ENCODE assay signal across 24 cellular contexts in the genomic region with DNA sequence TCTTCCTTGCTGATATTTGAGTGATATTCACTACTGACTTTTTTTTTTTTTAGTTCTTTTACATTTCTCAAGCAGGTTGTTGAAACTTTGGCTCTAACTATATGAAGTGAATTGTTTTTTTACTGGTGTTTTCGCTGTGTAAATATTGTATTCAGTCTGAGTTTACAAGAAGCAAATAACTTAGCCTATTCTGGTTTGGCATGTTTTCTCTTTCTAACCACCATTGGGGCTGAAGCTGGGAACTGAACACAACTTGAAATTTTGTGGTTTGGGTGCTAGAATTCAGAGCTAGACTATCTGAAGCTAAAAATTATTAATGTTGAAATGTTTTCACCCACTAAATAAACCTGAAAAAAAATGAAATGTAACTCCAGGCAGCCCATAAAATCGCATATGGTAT. TPM values are rescaled to one million over a fixed set of nuclear protein-coding genes. Genes with fewer than 3 reads are reported as not detected.
DNase-seq lines count a peak whose midpoint lies in the region; ATAC-seq, FAIRE-seq and TF ChIP-seq lines count a peak whose summit lies in the region.
"Had no signal": no experiment of that assay in that cellular context is flagged by ENCODE, and none has a peak within 500 bp of the region (broad histone marks: within the 10 kb centered on the region; RNA-seq: fewer than 3 reads in every experiment).

No MANE protein-coding gene starts in this region.

- in situ Hi-C loops in T47D (cut with HindIII; ENCODE audit: low pct_unique_long_range_greater_than_20kb, low sequenced_read_pairs) = no loop called here

- H3K36me3 Mint-ChIP-seq in MCF 10A (ENCODE audit: insufficient read depth, unreplicated experiment) (no peaks in the 10 kb centered on the region), astrocyte (ENCODE audit: low read depth, unreplicated experiment) (no peaks in the 10 kb centered on the region)
- H3K36me3 Mint-ChIP-seq: activated naive CD8-positive, alpha-beta T cell treated with anti-CD3 and anti-CD28 coated beads for 36 hours had no signal

- no peaks in the 10 kb centered on the region for H4K20me1 ChIP-seq in astrocyte (ENCODE audit: insufficient read depth, low read length)

- CTCF ChIA-PET in MCF 10A (lab: Yijun Ruan, JAX) = interaction anchor here (2.1 kb wide), 1 partner anchor 19 kb away, joined by 9 read pairs; no protein-coding TSS in a partner anchor

- BruUV-seq in MCF 10A (replicated peaks; lab: Mats Ljungman, UMichigan) = no TSS peak

- ATAC-seq in left lung (peak; percentile 67), right lobe of liver (no peak), HG03135 (IDR thresholded peaks at IDR 0.05; ENCODE audit: unreplicated experiment) (no peak)
- ATAC-seq: A549; activated T-helper 17 cell treated with anti-CD3 and anti-CD28 coated beads, Interleukin-2, amount 50 U/mL, for 72 hours; upper lobe of right lung had no signal

- no peak for TF ChIP-seq POLR2A in right lobe of liver (IDR thresholded peaks at IDR 0.05)

- H3K4me3 ChIP-seq in astrocyte (ENCODE audit: insufficient read depth, low read depth, low read length) = no peak overlapping the region
- H3K4me3 ChIP-seq in left lung = no peak overlapping the region
- H3K4me3 ChIP-seq in right lobe of liver = no peak overlapping the region
- H3K4me3 ChIP-seq: A549, lung, right atrium auricular region, upper lobe of right lung had no signal

- H3K4me1 Mint-ChIP-seq in MCF 10A (ENCODE audit: insufficient read depth, unreplicated experiment) (no peaks in the 10 kb centered on the region), astrocyte (ENCODE audit: low read depth, unreplicated experiment) (peaks cover 1% of the 10 kb centered on the region)
- H3K4me1 Mint-ChIP-seq: activated T-helper 17 cell treated with anti-CD3 and anti-CD28 coated beads, Interleukin-2, amount 50 U/mL, for 72 hours had no signal

- H3K27ac ChIP-seq in astrocyte (ENCODE audit: low read depth, low read length) (no peak overlapping the region), left lung (no peak overlapping the region), right lobe of liver (no peak overlapping the region)
- H3K27ac ChIP-seq: A549, right atrium auricular region, upper lobe of right lung had no signal

- H3K4me3 Mint-ChIP-seq in MCF 10A (ENCODE audit: unreplicated experiment) (no peak overlapping the region), astrocyte (ENCODE audit: unreplicated experiment) (no peak overlapping the region)
- H3K4me3 Mint-ChIP-seq: activated naive CD8-positive, alpha-beta T cell treated with anti-CD3 and anti-CD28 coated beads for 36 hours; activated T-helper 17 cell treated with anti-CD3 and anti-CD28 coated beads, Interleukin-2, amount 50 U/mL, for 72 hours; CD4-positive, CD25-positive, alpha-beta regulatory T cell; T-helper 1 cell treated with Interleukin-12 subunit alpha and Interleukin-12 subunit beta and Interleukin-4 antibody, amounts not matched to agents 30 μg/mL and 1 μg/mL, for 36 hours had no signal

- H3K4me2 ChIP-seq in astrocyte (ENCODE audit: low read length) = no peak overlapping the region
- H3K4me2 ChIP-seq: A549 had no signal

- H3K4me1 ChIP-seq in astrocyte (ENCODE audit: insufficient read depth, low read length) (no peaks in the 10 kb centered on the region), left lung (peaks cover 0 to 19% of the 10 kb centered on the region in 2 donors), right lobe of liver (no peaks in the 10 kb centered on the region)
- H3K4me1 ChIP-seq: A549, right atrium auricular region, upper lobe of right lung had no signal

- POLR2A ChIA-PET in MCF 10A (lab: Yijun Ruan, JAX) = interaction anchor here (0.5 to 0.7 kb wide), 2 partner anchors 10 to 191 kb away, joined by 3 read pairs; no protein-coding TSS in a partner anchor

- H3K36me3 ChIP-seq in astrocyte (ENCODE audit: insufficient read depth, low read length) (no peaks in the 10 kb centered on the region), left lung (no peaks in the 10 kb centered on the region), right lobe of liver (no peaks in the 10 kb centered on the region)
- H3K36me3 ChIP-seq: right atrium auricular region, upper lobe of right lung had no signal

- WGBS in right lobe of liver (ENCODE audit: insufficient coverage, low coverage, low lambda C conversion rate, missing lambda C conversion rate) = 69% methylated on average over 2 of the region's 2 CpGs

- H3K27ac Mint-ChIP-seq in MCF 10A (ENCODE audit: low read depth, unreplicated experiment) = no peak overlapping the region
- H3K27ac Mint-ChIP-seq in astrocyte (ENCODE audit: unreplicated experiment) = no peak overlapping the region
- H3K27ac Mint-ChIP-seq: activated naive CD8-positive, alpha-beta T cell treated with anti-CD3 and anti-CD28 coated beads for 36 hours; activated T-helper 17 cell treated with anti-CD3 and anti-CD28 coated beads, Interleukin-2, amount 50 U/mL, for 72 hours; CD4-positive, CD25-positive, alpha-beta regulatory T cell; T-helper 1 cell treated with Interleukin-12 subunit alpha and Interleukin-12 subunit beta and Interleukin-4 antibody, amounts not matched to agents 30 μg/mL and 1 μg/mL, for 36 hours had no signal

- TF ChIP-seq CTCF in MCF 10A (IDR thresholded peaks at IDR 0.05; ENCODE audit: unreplicated experiment) = no peak
- TF ChIP-seq CTCF in astrocyte (IDR thresholded peaks at IDR 0.05; ENCODE audit: insufficient read depth, low read depth, low read length) = no peak
- no peak for TF ChIP-seq CTCF in left lung (IDR thresholded peaks at IDR 0.05)
- TF ChIP-seq CTCF in right lobe of liver (IDR thresholded peaks at IDR 0.05) = no peak

- H3K9ac ChIP-seq in astrocyte (ENCODE audit: low read length) = no peak overlapping the region

- H3K27me3 Mint-ChIP-seq in MCF 10A (ENCODE audit: insufficient read depth, unreplicated experiment) (no peaks in the 10 kb centered on the region), astrocyte (ENCODE audit: low read depth, unreplicated experiment) (peaks cover 2% of the 10 kb centered on the region)
- H3K27me3 Mint-ChIP-seq: activated naive CD8-positive, alpha-beta T cell treated with anti-CD3 and anti-CD28 coated beads for 36 hours; activated T-helper 17 cell treated with anti-CD3 and anti-CD28 coated beads, Interleukin-2, amount 50 U/mL, for 72 hours; CD4-positive, CD25-positive, alpha-beta regulatory T cell had no signal

- no peaks in the 10 kb centered on the region for H3K27me3 ChIP-seq in astrocyte (ENCODE audit: insufficient read depth, low read length)
- no peaks in the 10 kb centered on the region for H3K27me3 ChIP-seq in left lung
- H3K27me3 ChIP-seq in right lobe of liver = no peaks in the 10 kb centered on the region
- H3K27me3 ChIP-seq: right atrium auricular region, upper lobe of right lung had no signal

- peak; percentile 45 to 85 for DNase-seq in T47D (ENCODE audit: low read depth in 1 of 2, low spot score in 1 of 2)
- no peak for DNase-seq in MCF 10A (ENCODE audit: unreplicated experiment)
- peak; percentile 69 for DNase-seq in astrocyte (ENCODE audit: low read depth)
- no peak for DNase-seq in left lung
- no peak for DNase-seq in right lobe of liver
- DNase-seq in T-helper 1 cell = no peak
- DNase-seq in DMS153 treated with DMSO at 0.1 percent for 48 hours (lab: John Stamatoyannopoulos, UW; ENCODE audit: unreplicated experiment) = no peak
- DNase-seq: activated CD4-positive, alpha-beta T cell treated with anti-CD3 and anti-CD28 coated beads, Interleukin-2, amount 50 U/mL, for 1 hour; activated naive CD8-positive, alpha-beta T cell treated with anti-CD3 and anti-CD28 coated beads for 36 hours; CD4-positive, CD25-positive, alpha-beta regulatory T cell; cortex of kidney; Kasumi-1; NCI-H2107; NCI-H524 treated with DMSO at 0.1 percent for 48 hours; nucleus accumbens; upper lobe of right lung had no signal

- H3K9me3 ChIP-seq in astrocyte (ENCODE audit: insufficient read depth, low read depth, low read length) = no peaks in the 10 kb centered on the region
- H3K9me3 ChIP-seq in left lung = no peaks in the 10 kb centered on the region
- no peaks in the 10 kb centered on the region for H3K9me3 ChIP-seq in right lobe of liver
- H3K9me3 ChIP-seq: A549, right atrium auricular region, upper lobe of right lung had no signal

- no peak overlapping the region for H2AFZ ChIP-seq in astrocyte (ENCODE audit: low read depth, low read length)

- H3K79me2 ChIP-seq in astrocyte (ENCODE audit: insufficient read depth, low read length) = no peaks in the 10 kb centered on the region

- FAIRE-seq in astrocyte (lab: Jason Lieb, UNC) = no peak
- FAIRE-seq: A549, H54, islet of Langerhans had no signal

- H3K9me3 Mint-ChIP-seq in MCF 10A (ENCODE audit: unreplicated experiment) = no peaks in the 10 kb centered on the region
- no peaks in the 10 kb centered on the region for H3K9me3 Mint-ChIP-seq in astrocyte (ENCODE audit: unreplicated experiment)
- H3K9me3 Mint-ChIP-seq: activated naive CD8-positive, alpha-beta T cell treated with anti-CD3 and anti-CD28 coated beads for 36 hours; activated T-helper 17 cell treated with anti-CD3 and anti-CD28 coated beads, Interleukin-2, amount 50 U/mL, for 72 hours; CD4-positive, CD25-positive, alpha-beta regulatory T cell; T-helper 1 cell treated with Interleukin-12 subunit alpha and Interleukin-12 subunit beta and Interleukin-4 antibody, amounts not matched to agents 30 μg/mL and 1 μg/mL, for 36 hours had no signal

- intact Hi-C loops in MCF 10A (cut with micrococcal nuclease) = no loop called here
- intact Hi-C loops in left lung (cut with DNase I) = no loop called here
- intact Hi-C loops in right lobe of liver (cut with DNase I) = no loop called here

RNA-seq across cellular contexts. Expression of a gene that starts 37.2 kb away (rescaled TPM):
- total RNA-seq in MCF 10A (2022) = 14.6 and 21.3 TPM in 2 replicates
- 8.2 and 10.8 TPM in 2 replicates for total RNA-seq in astrocyte
- total RNA-seq in left lung = 10 to 100 TPM; 18.3 TPM
- total RNA-seq in right lobe of liver = 1 to 10 TPM; 2.7 to 5.8 (median 4.3) TPM

RNA-seq across cellular contexts. Expression of a gene that starts 40.4 kb away (rescaled TPM):
- total RNA-seq in MCF 10A (2022) = 11.9 and 18.1 TPM in 2 replicates
- total RNA-seq in astrocyte = 26.3 and 27.4 TPM in 2 replicates
- 10 to 100 TPM; 33.7 to 47.8 TPM for total RNA-seq in left lung
- 10 to 100 TPM in 5 of 6 experiments, 1 to 10 TPM in 1; 8.3 to 14.8 (median 11.3) TPM for total RNA-seq in right lobe of liver

Comparison
In these comparisons a context has a peak if more than half of its experiments do, and no peak if none do; other contexts are left out.
1. DNase-seq: peak in T47D (2 of 2) and astrocyte (single experiment); none in MCF 10A (single experiment), left lung (0 of 2), right lobe of liver (0 of 3), T-helper 1 cell (0 of 5) and DMS153 treated with DMSO at 0.1 percent for 48 hours (single experiment).